Comparison of ENCODE assay signal across 2 cellular contexts in genomic region chr4:17719106-17719505, GRCh38.
TF ChIP-seq lines count a peak whose summit lies in the region.

No MANE protein-coding gene starts in this region.

TF ChIP-seq in GM23338, 12 proteins besides CTCF, POLR2A, EP300 and RAD21 (continued from another document):
- TF ChIP-seq ZNF462 (CRISPR knock-in tag; IDR thresholded peaks at IDR 0.05), result no peak
- TF ChIP-seq STAT1 (IDR thresholded peaks at IDR 0.05; ENCODE audit: unreplicated experiment), result no peak
- no peak for TF ChIP-seq ETS1 (IDR thresholded peaks at IDR 0.05)
- no peak for TF ChIP-seq ZNF331 (CRISPR knock-in tag; IDR thresholded peaks at IDR 0.05; ENCODE audit: low read depth)
- no peak for TF ChIP-seq NANOG (IDR thresholded peaks at IDR 0.05; ENCODE audit: borderline replicate concordance)
- TF ChIP-seq EZH2phosphoT487 (IDR thresholded peaks at IDR 0.05; ENCODE audit: unreplicated experiment), result no peak
- no peak for TF ChIP-seq ZNF114 (CRISPR knock-in tag; IDR thresholded peaks at IDR 0.05)
- TF ChIP-seq REST (IDR thresholded peaks at IDR 0.05; ENCODE audit: unreplicated experiment), result no peak
- TF ChIP-seq CREB1 (CRISPR knock-in tag; IDR thresholded peaks at IDR 0.05; ENCODE audit: low read depth), result no peak

TF ChIP-seq in K562, 482 proteins besides CTCF, POLR2A, EP300 and RAD21 (continued from another document):
- TF ChIP-seq ATF3 (IDR thresholded peaks at IDR 0.05) (peak; percentile 34; the same call in 1 of the 2 replicates), ATF3 (CRISPR knock-in tag; conservative IDR thresholded peaks at IDR 0.05) (no peak), MAFF (IDR thresholded peaks at IDR 0.05; ENCODE audit: low read length) (no peak), PKNOX1 (IDR thresholded peaks at IDR 0.05) (0 out of 2 replicates have a peak, but pooled peaks have one; percentile 22), MXI1 (IDR thresholded peaks at IDR 0.05; ENCODE audit: low read depth, low read length) (no peak), ZNF212 (CRISPR knock-in tag; IDR thresholded peaks at IDR 0.05) (no peak), ZBTB43 (CRISPR knock-in tag; IDR thresholded peaks at IDR 0.05) (no peak), FOSL1 (tag; conservative IDR thresholded peaks at IDR 0.05) (peak; percentile 75), HDAC1 (IDR thresholded peaks at IDR 0.05) (no peak)
TF ChIP-seq in K562: peak in this region for 4.
